22 cellular contexts compared by ENCODE assay signal in genomic region chr11:119635041-119635745, GRCh38.
A peak's percentile ranks its signal among the peaks of the same experiment; 100 is the strongest.
DNase-seq lines count a peak whose midpoint lies in the region; TF ChIP-seq lines count a peak whose summit lies in the region.
"Had no signal": no experiment of that assay in that cellular context is flagged by ENCODE, and none has a peak within 500 bp of the region (broad histone marks: within the 10 kb centered on the region; RNA-seq: fewer than 3 reads in every experiment).

No MANE protein-coding gene starts in this region.

- H3K27me3 ChIP-seq in neuronal stem cell (ENCODE audit: control insufficient read depth in 3 of 3, insufficient read depth in 3 of 3, low read depth in 1 of 3, low read length in 3 of 3) (peaks cover 0 to 28% (median 3%) of the 10 kb centered on the region in 3 experiments), ovary (no peaks in the 10 kb centered on the region)
- H3K27me3 ChIP-seq: BE2C had no signal

- TF ChIP-seq CTCF in ovary (IDR thresholded peaks at IDR 0.05) = no peak
- no peak for TF ChIP-seq CTCF in OCI-LY7 (conservative IDR thresholded peaks at IDR 0.05; ENCODE audit: low read length)

- H3K36me3 ChIP-seq in neuronal stem cell (replicated peaks in 1 of 2; ENCODE audit: control insufficient read depth in 2 of 2, insufficient read depth in 2 of 2, low read length in 2 of 2) = no peaks in the 10 kb centered on the region
- no peaks in the 10 kb centered on the region for H3K36me3 ChIP-seq in ovary
- no peaks in the 10 kb centered on the region for H3K36me3 ChIP-seq in OCI-LY7 (ENCODE audit: insufficient read depth, low read length)
- H3K36me3 ChIP-seq: BE2C had no signal

- peak; percentile 25 for DNase-seq in LHCN-M2 (ENCODE audit: low read depth)
- peak; percentile 59 for DNase-seq in RPMI7951 (ENCODE audit: low read depth)
- peak; percentile 14 for DNase-seq in myocyte (ENCODE audit: low read depth)
- no peak for DNase-seq in neuronal stem cell (ENCODE audit: low spot score)
- no peak for DNase-seq in ovary
- no peak for DNase-seq in OCI-LY7 (ENCODE audit: low spot score)
- DNase-seq in epidermal melanocyte (ENCODE audit: insufficient read length, low spot score) = no peak
- no peak for DNase-seq in stimulated activated CD4-positive, alpha-beta T cell treated with anti-CD3 and anti-CD28 coated beads, Interleukin-12 subunit alpha, Interleukin-12 subunit beta, amount 100 ng/mL, for 4 hours
- DNase-seq: ACHN; BE2C; C1 segment of cervical spinal cord; CD4-positive, CD25-positive, alpha-beta regulatory T cell; CD8-positive, alpha-beta memory T cell; COR-L47; DMS 273 treated with DMSO at 0.1 percent for 48 hours; DMS53; DND-41; EL; GOT3; H7 had no signal

- no peak overlapping the region for H3K4me3 ChIP-seq in neuronal stem cell (ENCODE audit: low read length in 2 of 2)
- H3K4me3 ChIP-seq in ovary = no peak overlapping the region
- no peak overlapping the region for H3K4me3 ChIP-seq in OCI-LY7 (ENCODE audit: low read depth, low read length, poor library complexity, severe bottlenecking)
- H3K4me3 ChIP-seq: GM12878 had no signal

- no TSS peak for BruUV-seq in OCI-LY7 (replicated peaks; lab: Mats Ljungman, UMichigan)

- no peak overlapping the region for H3K9ac ChIP-seq in neuronal stem cell (ENCODE audit: low read depth, low read length, poor library complexity)

- TF ChIP-seq EP300 in ovary (IDR thresholded peaks at IDR 0.05) = no peak

- H2AK5ac ChIP-seq in neuronal stem cell (ENCODE audit: low read depth, low read length) = peak overlapping the region; percentile 69

- TF ChIP-seq POLR2A in ovary (IDR thresholded peaks at IDR 0.05) = no peak

- H2BK15ac ChIP-seq in neuronal stem cell (ENCODE audit: low read length) = no peak overlapping the region

- H3K27ac ChIP-seq in neuronal stem cell (replicated peaks; ENCODE audit: low read length) (no peak overlapping the region), ovary (no peak overlapping the region), OCI-LY7 (ENCODE audit: low read depth, low read length, poor library complexity, severe bottlenecking) (no peak overlapping the region)
- H3K27ac ChIP-seq: HL-60 had no signal

- H2BK120ac ChIP-seq in neuronal stem cell (ENCODE audit: low read depth, low read length) = no peak overlapping the region

- CTCF ChIA-PET in OCI-LY7 (lab: Charles Lee; ENCODE audit: unreplicated experiment) = no interaction called here

- no peaks in the 10 kb centered on the region for H4K20me1 ChIP-seq in OCI-LY7 (ENCODE audit: insufficient read depth, low read length)

- no peaks in the 10 kb centered on the region for H3K9me2 ChIP-seq in OCI-LY7 (ENCODE audit: insufficient read depth, low read length)

- H4K91ac ChIP-seq in neuronal stem cell (ENCODE audit: low read depth, low read length, poor library complexity) = no peak overlapping the region

- no peak overlapping the region for H3K18ac ChIP-seq in neuronal stem cell (ENCODE audit: low read length)

- no peak overlapping the region for H3K14ac ChIP-seq in neuronal stem cell (ENCODE audit: low read length)

- H2AFZ ChIP-seq in neuronal stem cell (ENCODE audit: low read length) = no peak overlapping the region
- H2AFZ ChIP-seq in OCI-LY7 (ENCODE audit: low read length) = no peak overlapping the region

- H3K23ac ChIP-seq in neuronal stem cell (ENCODE audit: low read depth, low read length, poor library complexity) = peak overlapping the region; percentile 67

- peaks cover 0 to 5% of the 10 kb centered on the region in 2 donors for H3K9me3 ChIP-seq in neuronal stem cell (replicated peaks in 1 of 2; ENCODE audit: control insufficient read depth in 2 of 2, insufficient read depth in 1 of 2, low read depth in 1 of 2, low read length in 2 of 2)
- no peaks in the 10 kb centered on the region for H3K9me3 ChIP-seq in ovary
- no peaks in the 10 kb centered on the region for H3K9me3 ChIP-seq in OCI-LY7 (ENCODE audit: low read length)
- H3K9me3 ChIP-seq: BE2C had no signal

- POLR2A ChIA-PET in OCI-LY7 (lab: Charles Lee) = no interaction called here

- H3K4me2 ChIP-seq in neuronal stem cell (ENCODE audit: insufficient read depth, low read length, poor library complexity, severe bottlenecking) = no peak overlapping the region
- H3K4me2 ChIP-seq in OCI-LY7 (ENCODE audit: low read length) = no peak overlapping the region

- no peak overlapping the region for H2BK12ac ChIP-seq in neuronal stem cell (ENCODE audit: low read length)

- H3K4ac ChIP-seq in neuronal stem cell (ENCODE audit: low read length) = peak overlapping the region; percentile 15

- H4K8ac ChIP-seq in neuronal stem cell (ENCODE audit: low read depth, low read length) = no peak overlapping the region

- H2BK5ac ChIP-seq in neuronal stem cell (ENCODE audit: low read length) = no peak overlapping the region

- no peaks in the 10 kb centered on the region for H3K79me2 ChIP-seq in OCI-LY7 (ENCODE audit: insufficient read depth, low read depth, low read length)

- H3K4me1 ChIP-seq in neuronal stem cell (ENCODE audit: control insufficient read depth in 2 of 2, insufficient read depth in 1 of 2, low read depth in 1 of 2, low read length in 2 of 2) (peaks cover 4% of the 10 kb centered on the region in 2 donors), ovary (ENCODE audit: insufficient read depth) (no peaks in the 10 kb centered on the region), OCI-LY7 (ENCODE audit: insufficient read depth, low read length, poor library complexity, severe bottlenecking) (no peaks in the 10 kb centered on the region)
- H3K4me1 ChIP-seq: BE2C had no signal

- intact Hi-C loops in ovary (cut with DNase I) = no loop called here
- intact Hi-C loops in OCI-LY7 (cut with micrococcal nuclease; ENCODE audit: unreplicated experiment) = no loop called here

- WGBS in neuronal stem cell (ENCODE audit: extremely low coverage in 2 of 2, insufficient read length in 2 of 2, insufficient replicate concordance in 1 of 2), 2 donors = no CpG with 5 or more reads among the region's 21 CpGs
- 84 to 88% (median 87%) methylated on average over 21 of the region's 21 CpGs for WGBS in ovary, 3 donors

- H3K79me1 ChIP-seq in neuronal stem cell (ENCODE audit: low read depth, low read length) = no peaks in the 10 kb centered on the region

Comparison
In these comparisons a context has a peak if more than half of its experiments do, and no peak if none do; other contexts are left out.
1. DNase-seq: peak in LHCN-M2 (single experiment), RPMI7951 (single experiment) and myocyte (single experiment); none in neuronal stem cell (single experiment), ovary (0 of 5), OCI-LY7 (single experiment), epidermal melanocyte (single experiment) and stimulated activated CD4-positive, alpha-beta T cell treated with anti-CD3 and anti-CD28 coated beads, Interleukin-12 subunit alpha, Interleukin-12 subunit beta, amount 100 ng/mL, for 4 hours (single experiment).